Comparison of ENCODE assay signal across 20 cellular contexts in genomic region chr1:61098906-61099437, GRCh38.
"Had no signal": no experiment of that assay in that cellular context is flagged by ENCODE, and none has a peak within 500 bp of the region (broad histone marks: within the 10 kb centered on the region; RNA-seq: fewer than 3 reads in every experiment).

No MANE protein-coding gene starts in this region.

- H3K36me3 ChIP-seq: esophagus muscularis mucosa, gastroesophageal sphincter, neutrophil, right lobe of liver, stomach had no signal

- H3K27me3 ChIP-seq: esophagus muscularis mucosa, gastroesophageal sphincter, neutrophil, right lobe of liver, stomach had no signal

- H3K4me3 Mint-ChIP-seq: effector memory CD8-positive, alpha-beta T cell; naive thymus-derived CD8-positive, alpha-beta T cell; stimulated activated effector memory CD8-positive, alpha-beta T cell treated with anti-CD3 and anti-CD28 coated beads, Interleukin-12 subunit alpha, Interleukin-12 subunit beta, amount 100 ng/mL, for 72 hours; type B pancreatic cell had no signal

- H3K4me3 ChIP-seq: esophagus muscularis mucosa, gastroesophageal sphincter, mucosa of descending colon, psoas muscle, right lobe of liver, stomach had no signal

- DNase-seq: cortex of kidney; effector memory CD8-positive, alpha-beta T cell; glutamatergic neuron; islet precursor cell; mammary epithelial cell; mucosa of descending colon; naive thymus-derived CD8-positive, alpha-beta T cell; psoas muscle; retina; right lobe of liver; stimulated activated CD4-positive, alpha-beta T cell treated with anti-CD3 and anti-CD28 coated beads, Interleukin-4, amount 100 ng/mL, for 1 hour; stimulated activated CD8-positive, alpha-beta memory T cell treated with anti-CD3 and anti-CD28 coated beads, Interleukin-4, amount 100 ng/mL, for 48 hours; stomach; substantia nigra had no signal

- H3K27ac Mint-ChIP-seq: effector memory CD8-positive, alpha-beta T cell; naive thymus-derived CD8-positive, alpha-beta T cell; stimulated activated effector memory CD8-positive, alpha-beta T cell treated with anti-CD3 and anti-CD28 coated beads, Interleukin-12 subunit alpha, Interleukin-12 subunit beta, amount 100 ng/mL, for 72 hours; type B pancreatic cell had no signal

- H3K9me3 ChIP-seq: esophagus muscularis mucosa, gastroesophageal sphincter, mucosa of descending colon, neutrophil, psoas muscle, right lobe of liver, stomach had no signal

- H3K27me3 Mint-ChIP-seq: effector memory CD8-positive, alpha-beta T cell had no signal

- H3K9me3 Mint-ChIP-seq: effector memory CD8-positive, alpha-beta T cell; naive thymus-derived CD8-positive, alpha-beta T cell; stimulated activated effector memory CD8-positive, alpha-beta T cell treated with anti-CD3 and anti-CD28 coated beads, Interleukin-12 subunit alpha, Interleukin-12 subunit beta, amount 100 ng/mL, for 72 hours; type B pancreatic cell had no signal

- H3K27ac ChIP-seq: epithelial cell of prostate, esophagus muscularis mucosa, gastroesophageal sphincter, neutrophil, psoas muscle, right lobe of liver, stomach had no signal
